Comparison of ENCODE assay signal across 8 cellular contexts in genomic region chr10:86366902-86367338, GRCh38. TPM values are rescaled to one million over a fixed set of nuclear protein-coding genes. Genes with fewer than 3 reads are reported as not detected.
A peak's percentile ranks its signal among the peaks of the same experiment; 100 is the strongest.
DNase-seq lines count a peak whose midpoint lies in the region; ATAC-seq and TF ChIP-seq lines count a peak whose summit lies in the region.

No MANE protein-coding gene starts in this region.

- H3K27ac ChIP-seq in cardiac muscle cell: no peak overlapping the region

- H3K4me3 ChIP-seq in cardiac muscle cell: peak overlapping the region; percentile 54
- peak overlapping the region; percentile 35 for H3K4me3 ChIP-seq in skeletal muscle cell (ENCODE audit: low read depth, low read length)

- H3K36me3 ChIP-seq in cardiac muscle cell: no peaks in the 10 kb centered on the region

- TF ChIP-seq CTCF in cardiac muscle cell (IDR thresholded peaks at IDR 0.05; ENCODE audit: low read depth, low read length): no peak

- peak; percentile 32 for ATAC-seq in GM19025 (IDR thresholded peaks at IDR 0.05; ENCODE audit: low read depth, unreplicated experiment)
- ATAC-seq in activated T-helper 17 cell treated with anti-CD3 and anti-CD28 coated beads, Interleukin-2, amount 50 U/mL, for 72 hours (replicated peaks): no peak
- ATAC-seq in HG02571 (IDR thresholded peaks at IDR 0.05; ENCODE audit: unreplicated experiment): no peak

- peaks cover 98% of the 10 kb centered on the region for H3K27me3 ChIP-seq in cardiac muscle cell

- H3K36me3 Mint-ChIP-seq in activated T-helper 17 cell treated with anti-CD3 and anti-CD28 coated beads, Interleukin-2, amount 50 U/mL, for 72 hours (ENCODE audit: low read depth): no peaks in the 10 kb centered on the region

- H3K27me3 Mint-ChIP-seq in activated T-helper 17 cell treated with anti-CD3 and anti-CD28 coated beads, Interleukin-2, amount 50 U/mL, for 72 hours: peaks cover 55% of the 10 kb centered on the region

- no peaks in the 10 kb centered on the region for H3K9me3 Mint-ChIP-seq in activated T-helper 17 cell treated with anti-CD3 and anti-CD28 coated beads, Interleukin-2, amount 50 U/mL, for 72 hours

- H3K27ac Mint-ChIP-seq in activated T-helper 17 cell treated with anti-CD3 and anti-CD28 coated beads, Interleukin-2, amount 50 U/mL, for 72 hours: no peak overlapping the region

- no peaks in the 10 kb centered on the region for H3K9me3 ChIP-seq in cardiac muscle cell (ENCODE audit: low read depth)

- peaks cover 6% of the 10 kb centered on the region for H3K4me1 Mint-ChIP-seq in activated T-helper 17 cell treated with anti-CD3 and anti-CD28 coated beads, Interleukin-2, amount 50 U/mL, for 72 hours

- no peak overlapping the region for H3K4me3 Mint-ChIP-seq in activated T-helper 17 cell treated with anti-CD3 and anti-CD28 coated beads, Interleukin-2, amount 50 U/mL, for 72 hours

- peaks cover 5% of the 10 kb centered on the region for H3K4me1 ChIP-seq in cardiac muscle cell (ENCODE audit: low read depth)

- DNase-seq in NCI-H774 (lab: John Stamatoyannopoulos, UW) (peak; percentile 9), cardiac muscle cell (ENCODE audit: low read depth in 1 of 2, low spot score in 1 of 2) (no peak), skeletal muscle cell (ENCODE audit: low read depth) (no peak), NCI-H2029 (lab: John Stamatoyannopoulos, UW) (no peak), GOT3 (lab: John Stamatoyannopoulos, UW) (no peak)

RNA-seq across cellular contexts. Expression of gene GRID1, which starts 0.3 kb away (rescaled TPM):
- 1.5 and 2.3 TPM in 2 replicates for total RNA-seq in cardiac muscle cell
- polyA plus RNA-seq in cardiac muscle cell: 0.47 and 1.6 TPM in 2 replicates
- not detected for total RNA-seq in activated T-helper 17 cell treated with anti-CD3 and anti-CD28 coated beads, Interleukin-2, amount 50 U/mL, for 72 hours
